ENCODE assay signal across 1 cellular context in genomic region chr1:109598655-109599054, GRCh38.
A peak's percentile ranks its signal among the peaks of the same experiment; 100 is the strongest.
TF ChIP-seq lines count a peak whose summit lies in the region.

No MANE protein-coding gene starts in this region.

TF ChIP-seq in HepG2, 621 proteins besides CTCF, POLR2A, EP300 and RAD21:
- TF ChIP-seq RBM22 (optimal IDR thresholded peaks at IDR 0.05; ENCODE audit: low read length) (peak; percentile 16), SKI (IDR thresholded peaks at IDR 0.05; ENCODE audit: partially characterized antibody) (no peak), STAG1 (CRISPR knock-in tag; IDR thresholded peaks at IDR 0.05) (peak; percentile 34)
